Comparison of ENCODE assay signal across 21 cellular contexts in genomic region chr1:209455666-209456065, GRCh38.
DNase-seq lines count a peak whose midpoint lies in the region; ATAC-seq and TF ChIP-seq lines count a peak whose summit lies in the region.
"Had no signal": no experiment of that assay in that cellular context is flagged by ENCODE, and none has a peak within 500 bp of the region (broad histone marks: within the 10 kb centered on the region; RNA-seq: fewer than 3 reads in every experiment).

No MANE protein-coding gene starts in this region.

- H2AFZ ChIP-seq in neural cell (ENCODE audit: low read depth, low read length): no peak overlapping the region

- H3K27ac ChIP-seq in neural cell (ENCODE audit: low read length): peak overlapping the region; percentile 76
- H3K27ac ChIP-seq: HL-60, right atrium auricular region, spleen, vagina had no signal

- peaks cover 3% of the 10 kb centered on the region for H3F3A ChIP-seq in neural cell (ENCODE audit: insufficient read depth, low read length, poor library complexity, severe bottlenecking)

- peak; percentile 20; the same call in 2 of the 3 replicates for ATAC-seq in SK-N-SH treated with all-trans-retinoic acid at 6 μM for 48 hours
- ATAC-seq in GM18873 (IDR thresholded peaks at IDR 0.05; ENCODE audit: low FRiP score, unreplicated experiment): no peak
- ATAC-seq: activated CD4-positive, CD25-positive, alpha-beta regulatory T cell treated with anti-CD3 and anti-CD28 coated beads, Interleukin-2, amount 50 U/mL, for 24 hours; activated CD8-positive, alpha-beta T cell treated with anti-CD3 and anti-CD28 coated beads, Interleukin-2, amount 10 ng/mL, durations not matched to agents 7 days and 5 days; Right ventricle myocardium inferior; stimulated activated naive B cell treated with anti-CD40 and anti-IgM and Interleukin-4, amounts not matched to agents 10 μg/mL and 1 μg/mL and 100 μg/mL, for 72 hours had no signal

- peak overlapping the region; percentile 13 for H3K9ac ChIP-seq in neural cell (ENCODE audit: low read length)

- no peaks in the 10 kb centered on the region for H3K9me3 ChIP-seq in neural cell (ENCODE audit: low read length)
- H3K9me3 ChIP-seq: vagina had no signal

- H3K36me3 ChIP-seq in neural cell (ENCODE audit: insufficient read depth, low read length): no peaks in the 10 kb centered on the region
- H3K36me3 ChIP-seq: right atrium auricular region, spleen, vagina had no signal

- no peaks in the 10 kb centered on the region for H3K27me3 ChIP-seq in neural cell (ENCODE audit: insufficient read depth, low read depth, low read length)
- H3K27me3 ChIP-seq: right atrium auricular region, vagina had no signal

- TF ChIP-seq CTCF in neural cell (IDR thresholded peaks at IDR 0.05; ENCODE audit: poor library complexity, severe bottlenecking): no peak

- H4K20me1 ChIP-seq in neural cell (ENCODE audit: insufficient read depth): no peaks in the 10 kb centered on the region

- DNase-seq in ELF-1 (ENCODE audit: low read depth, low spot score): peak; percentile 29
- DNase-seq in NCI-H1417 treated with DMSO at 0.1 percent for 48 hours (lab: John Stamatoyannopoulos, UW): peak; percentile 83
- DNase-seq in ureter (ENCODE audit: low spot score): no peak
- DNase-seq in stimulated activated CD4-positive, alpha-beta T cell treated with anti-CD3 and anti-CD28 coated beads, Interleukin-15, amount 100 ng/mL, for 24 hours: no peak
- DNase-seq: activated CD8-positive, alpha-beta T cell treated with anti-CD3 and anti-CD28 coated beads, Interleukin-2, amount 10 ng/mL, durations not matched to agents 7 days and 5 days; activated effector memory CD4-positive, alpha-beta T cell treated with anti-CD3 and anti-CD28 coated beads, Interleukin-2, amount 50 U/mL, for 16 hours; activated naive CD8-positive, alpha-beta T cell treated with anti-CD3 and anti-CD28 coated beads, Interleukin-2, amount 10 ng/mL, durations not matched to agents 7 days and 5 days; head of caudate nucleus; Karpas-422; occipital lobe; spleen; stimulated activated CD4-positive, alpha-beta T cell treated with anti-CD3 and anti-CD28 coated beads, Interleukin-4, amount 100 ng/mL, for 24 hours; stimulated activated naive B cell treated with anti-CD40 and anti-IgM and Interleukin-4, amounts not matched to agents 10 μg/mL and 1 μg/mL and 100 μg/mL, for 72 hours had no signal

- H3K4me3 ChIP-seq in neural cell (ENCODE audit: low read length): peak overlapping the region; percentile 12
- H3K4me3 ChIP-seq: right atrium auricular region, spleen, vagina had no signal

- no peak for TF ChIP-seq RAD21 in neural cell (conservative IDR thresholded peaks at IDR 0.05)

- no peak for TF ChIP-seq EP300 in neural cell (conservative IDR thresholded peaks at IDR 0.05; ENCODE audit: poor library complexity, severe bottlenecking)

- H3K4me2 ChIP-seq in neural cell (ENCODE audit: low read length): peak overlapping the region; percentile 32

- H3K9me2 ChIP-seq in neural cell (ENCODE audit: insufficient read depth, low read length): no peaks in the 10 kb centered on the region

- no peaks in the 10 kb centered on the region for H3K79me2 ChIP-seq in neural cell (replicated peaks; ENCODE audit: insufficient read depth, low read length)

TF ChIP-seq in SK-N-SH treated with all-trans-retinoic acid at 6 μM for 48 hours, 23 proteins besides CTCF, POLR2A, EP300 and RAD21 (continues in another document):
- TF ChIP-seq ZNF8 (CRISPR knock-in tag; IDR thresholded peaks at IDR 0.05) (no peak), OSR1 (CRISPR knock-in tag; IDR thresholded peaks at IDR 0.05) (no peak), GLIS3 (CRISPR knock-in tag; IDR thresholded peaks at IDR 0.05) (no peak), ISL1 (CRISPR knock-in tag; IDR thresholded peaks at IDR 0.05) (no peak), ZC3H10 (CRISPR knock-in tag; IDR thresholded peaks at IDR 0.05) (no peak), ZFP30 (CRISPR knock-in tag; IDR thresholded peaks at IDR 0.05) (no peak), ZFP3 (CRISPR knock-in tag; IDR thresholded peaks at IDR 0.05) (no peak), TCF4 (CRISPR knock-in tag; IDR thresholded peaks at IDR 0.05; ENCODE audit: borderline replicate concordance) (no peak), POU6F1 (CRISPR knock-in tag; IDR thresholded peaks at IDR 0.05; ENCODE audit: borderline replicate concordance, low read depth) (no peak)

TF ChIP-seq in neural cell, 6 proteins besides CTCF, POLR2A, EP300 and RAD21:
- TF ChIP-seq EZH2 (IDR thresholded peaks at IDR 0.05; ENCODE audit: borderline replicate concordance, insufficient read depth, low read length, poor library complexity, severe bottlenecking) (no peak), REST (IDR thresholded peaks at IDR 0.05; ENCODE audit: borderline replicate concordance) (peak; percentile 72), POLR2AphosphoS5 (IDR thresholded peaks at IDR 0.05) (peak; percentile 15), SMC3 (conservative IDR thresholded peaks at IDR 0.05; ENCODE audit: poor library complexity) (no peak), TAF1 (IDR thresholded peaks at IDR 0.05; ENCODE audit: low read depth) (no peak), MXI1 (conservative IDR thresholded peaks at IDR 0.05; ENCODE audit: poor library complexity, severe bottlenecking) (no peak)

Comparison
In these comparisons a context has a peak if more than half of its experiments do, and no peak if none do; other contexts are left out.
1. DNase-seq: peak in ELF-1 (single experiment) and NCI-H1417 treated with DMSO at 0.1 percent for 48 hours (single experiment); none in ureter (single experiment) and stimulated activated CD4-positive, alpha-beta T cell treated with anti-CD3 and anti-CD28 coated beads, Interleukin-15, amount 100 ng/mL, for 24 hours (single experiment).